In genomic region chr12:48681738-48682532, GRCh38 we compare ENCODE assay signal across 8 cellular contexts. TPM values are rescaled to one million over a fixed set of nuclear protein-coding genes. Genes with fewer than 3 reads are reported as not detected.
DNase-seq lines count a peak whose midpoint lies in the region; ATAC-seq and TF ChIP-seq lines count a peak whose summit lies in the region.

A gene with protein sequence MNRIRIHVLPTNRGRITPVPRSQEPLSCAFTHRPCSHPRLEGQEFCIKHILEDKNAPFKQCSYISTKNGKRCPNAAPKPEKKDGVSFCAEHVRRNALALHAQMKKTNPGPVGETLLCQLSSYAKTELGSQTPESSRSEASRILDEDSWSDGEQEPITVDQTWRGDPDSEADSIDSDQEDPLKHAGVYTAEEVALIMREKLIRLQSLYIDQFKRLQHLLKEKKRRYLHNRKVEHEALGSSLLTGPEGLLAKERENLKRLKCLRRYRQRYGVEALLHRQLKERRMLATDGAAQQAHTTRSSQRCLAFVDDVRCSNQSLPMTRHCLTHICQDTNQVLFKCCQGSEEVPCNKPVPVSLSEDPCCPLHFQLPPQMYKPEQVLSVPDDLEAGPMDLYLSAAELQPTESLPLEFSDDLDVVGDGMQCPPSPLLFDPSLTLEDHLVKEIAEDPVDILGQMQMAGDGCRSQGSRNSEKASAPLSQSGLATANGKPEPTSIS (minus strand): TSS chr12:48682238. CDS start chr12:48681632, 606 bp downstream.

- H3K27ac ChIP-seq in suprapubic skin, result peak within 1 kb of the TSS; percentile 94

- DNase-seq in GM06990 (ENCODE audit: extremely low read depth, insufficient read length) (peak; percentile 95), NCI-H1092 (lab: John Stamatoyannopoulos, UW) (peak; percentile 97), germinal center (ENCODE audit: low spot score) (peak; percentile 99), nucleus accumbens (lab: John Stamatoyannopoulos, UW) (peak; percentile 74 to 99 (median 97)), suprapubic skin (ENCODE audit: low spot score in 2 of 2) (peak; percentile 99 to 100)

- peaks cover 44% of the 10 kb centered on the region for H3K4me1 ChIP-seq in suprapubic skin

- peaks cover 43% of the 10 kb centered on the region for H3K4me1 Mint-ChIP-seq in activated naive CD4-positive, alpha-beta T cell treated with anti-CD3 and anti-CD28 coated beads, Interleukin-2, amount 50 U/mL, for 24 hours

- H3K4me3 Mint-ChIP-seq in activated naive CD4-positive, alpha-beta T cell treated with anti-CD3 and anti-CD28 coated beads, Interleukin-2, amount 50 U/mL, for 24 hours, result peak within 1 kb of the TSS; percentile 98

- H3K27me3 ChIP-seq in GM06990 (replicated peaks; ENCODE audit: control insufficient read depth, insufficient read depth, low read length), result no peaks in the 10 kb centered on the region
- no peaks in the 10 kb centered on the region for H3K27me3 ChIP-seq in suprapubic skin

- ATAC-seq in HG02588 (IDR thresholded peaks at IDR 0.05; ENCODE audit: unreplicated experiment), result peak; percentile 99
- peak; percentile 98 for ATAC-seq in SK-N-SH treated with all-trans-retinoic acid at 6 μM for 48 hours

- peak within 1 kb of the TSS; percentile 97 for H3K27ac Mint-ChIP-seq in activated naive CD4-positive, alpha-beta T cell treated with anti-CD3 and anti-CD28 coated beads, Interleukin-2, amount 50 U/mL, for 24 hours

- H3K27me3 Mint-ChIP-seq in activated naive CD4-positive, alpha-beta T cell treated with anti-CD3 and anti-CD28 coated beads, Interleukin-2, amount 50 U/mL, for 24 hours, result no peaks in the 10 kb centered on the region

- peak; percentile 94 to 99 for TF ChIP-seq POLR2A in suprapubic skin (IDR thresholded peaks at IDR 0.05)

- TF ChIP-seq CTCF in GM06990 (IDR thresholded peaks at IDR 0.05; ENCODE audit: insufficient read depth, low read length, poor library complexity, severe bottlenecking) (no peak), suprapubic skin (IDR thresholded peaks at IDR 0.05) (no peak)

- no peak for TF ChIP-seq EP300 in suprapubic skin (IDR thresholded peaks at IDR 0.05)

- H3K36me3 ChIP-seq in GM06990 (ENCODE audit: control insufficient read depth, insufficient read depth, low read length) (peaks cover 10% of the 10 kb centered on the region), suprapubic skin (peaks cover 12% of the 10 kb centered on the region)

- WGBS in suprapubic skin, result under 1% methylated on average over 22 of the region's 63 CpGs

- H3K9me3 Mint-ChIP-seq in activated naive CD4-positive, alpha-beta T cell treated with anti-CD3 and anti-CD28 coated beads, Interleukin-2, amount 50 U/mL, for 24 hours, result no peaks in the 10 kb centered on the region

- peaks cover 23% of the 10 kb centered on the region for H3K36me3 Mint-ChIP-seq in activated naive CD4-positive, alpha-beta T cell treated with anti-CD3 and anti-CD28 coated beads, Interleukin-2, amount 50 U/mL, for 24 hours

- H3K4me3 ChIP-seq in GM06990 (replicated peaks; ENCODE audit: low read depth, low read length) (peak within 1 kb of the TSS; percentile 89), suprapubic skin (peak within 1 kb of the TSS; percentile 91)

- H3K9me3 ChIP-seq in suprapubic skin, result no peaks in the 10 kb centered on the region

TF ChIP-seq in SK-N-SH treated with all-trans-retinoic acid at 6 μM for 48 hours, 23 proteins besides CTCF, POLR2A, EP300 and RAD21:
- TF ChIP-seq ARNTL (CRISPR knock-in tag; IDR thresholded peaks at IDR 0.05; ENCODE audit: borderline replicate concordance, low read depth) (no peak), CSRNP3 (CRISPR knock-in tag; IDR thresholded peaks at IDR 0.05) (0 out of 2 replicates have a peak, but pooled peaks have one; percentile 48)

RNA-seq across cellular contexts. Expression of the gene that starts here (rescaled TPM):
- 10 to 100 TPM; 39.0 to 92.7 (median 62.4) TPM for total RNA-seq in suprapubic skin

Comparison
In these comparisons a context has a peak if more than half of its experiments do, and no peak if none do; other contexts are left out.
1. Peak in every context shown above with its lines: DNase-seq, ATAC-seq, H3K4me3 ChIP-seq and H3K27ac ChIP-seq.